Comparison of ENCODE assay signal across 1 cellular context in genomic region chr18:75752864-75753263, GRCh38.
TF ChIP-seq lines count a peak whose summit lies in the region.

No MANE protein-coding gene starts in this region.

TF ChIP-seq in GM23338, 12 proteins besides CTCF, POLR2A, EP300 and RAD21 (continued from another document):
- TF ChIP-seq EZH2phosphoT487 (IDR thresholded peaks at IDR 0.05; ENCODE audit: unreplicated experiment) (no peak), NANOG (IDR thresholded peaks at IDR 0.05; ENCODE audit: borderline replicate concordance) (no peak), ZNF331 (CRISPR knock-in tag; IDR thresholded peaks at IDR 0.05; ENCODE audit: low read depth) (no peak), CREB1 (CRISPR knock-in tag; IDR thresholded peaks at IDR 0.05; ENCODE audit: low read depth) (no peak), STAT1 (IDR thresholded peaks at IDR 0.05; ENCODE audit: unreplicated experiment) (no peak), ZNF114 (CRISPR knock-in tag; IDR thresholded peaks at IDR 0.05) (no peak), EZH2 (IDR thresholded peaks at IDR 0.05; ENCODE audit: low read depth, unreplicated experiment) (no peak), POLR2AphosphoS5 (IDR thresholded peaks at IDR 0.05; ENCODE audit: low read depth) (no peak), REST (IDR thresholded peaks at IDR 0.05; ENCODE audit: unreplicated experiment) (no peak), ETS1 (IDR thresholded peaks at IDR 0.05) (no peak)
